8 cellular contexts compared by ENCODE assay signal in genomic region chr5:149551227-149552037, GRCh38. TPM values are rescaled to one million over a fixed set of nuclear protein-coding genes. Genes with fewer than 3 reads are reported as not detected.
A peak's percentile ranks its signal among the peaks of the same experiment; 100 is the strongest.
DNase-seq lines count a peak whose midpoint lies in the region; ATAC-seq and TF ChIP-seq lines count a peak whose summit lies in the region.

TSS of gene CSNK1A1 (minus strand) at chr5:149551439. CDS start at chr5:149550964, 475 bp downstream.

- peak; percentile 83 for TF ChIP-seq CTCF in Loucy (conservative IDR thresholded peaks at IDR 0.05; ENCODE audit: low read length)

- peaks cover 36% of the 10 kb centered on the region for H4K20me1 ChIP-seq in Loucy (ENCODE audit: insufficient read depth, low read length, poor library complexity, severe bottlenecking)

- H3K4me1 Mint-ChIP-seq in natural killer cell treated with Interleukin-12 subunit alpha and Interleukin-12 subunit beta and Interleukin-15 and Interleukin-18, amount 100 ng/mL, for 72 hours (ENCODE audit: low read depth in 2 of 2): peaks cover 24 to 27% of the 10 kb centered on the region in 2 donors

- H3K79me2 ChIP-seq in Loucy (ENCODE audit: insufficient read depth, low read length): peaks cover 48% of the 10 kb centered on the region

- peak within 1 kb of the TSS; percentile 100 for H3K9ac ChIP-seq in Loucy (ENCODE audit: low read depth, low read length, poor library complexity, severe bottlenecking)

- H3K36me3 Mint-ChIP-seq in natural killer cell treated with Interleukin-12 subunit alpha and Interleukin-12 subunit beta and Interleukin-15 and Interleukin-18, amount 100 ng/mL, for 72 hours: peaks cover 25% of the 10 kb centered on the region

- peaks cover 10% of the 10 kb centered on the region for H3K36me3 ChIP-seq in H7 (replicated peaks; ENCODE audit: control insufficient read depth, insufficient read depth, low read length)
- peaks cover 29% of the 10 kb centered on the region for H3K36me3 ChIP-seq in Loucy (ENCODE audit: insufficient read depth, low read length)

- peak within 1 kb of the TSS; percentile 89 for H2AFZ ChIP-seq in Loucy (ENCODE audit: low read length)

- peak; percentile 95 to 97 for ATAC-seq in natural killer cell treated with Interleukin-12 subunit alpha and Interleukin-12 subunit beta and Interleukin-15 and Interleukin-18, amount 100 ng/mL, for 72 hours
- peak; percentile 93 for ATAC-seq in stimulated activated naive CD8-positive, alpha-beta T cell treated with anti-CD3 and anti-CD28 coated beads, Interleukin-15, Interleukin-2, amounts not matched to agents 100 U/mL and 50 U/mL, for 24 hours

- H3K27me3 ChIP-seq in H7 (ENCODE audit: control insufficient read depth, insufficient read depth, low read length): no peaks in the 10 kb centered on the region
- H3K27me3 ChIP-seq in Loucy (ENCODE audit: insufficient read depth, low read length, poor library complexity, severe bottlenecking): peaks cover 16% of the 10 kb centered on the region

- H3K9me3 Mint-ChIP-seq in natural killer cell treated with Interleukin-12 subunit alpha and Interleukin-12 subunit beta and Interleukin-15 and Interleukin-18, amount 100 ng/mL, for 72 hours: no peaks in the 10 kb centered on the region

- H3K4me3 ChIP-seq in H7 (ENCODE audit: insufficient read depth, low read depth, low read length): peak within 1 kb of the TSS; percentile 99
- peak within 1 kb of the TSS; percentile 91 for H3K4me3 ChIP-seq in Loucy (ENCODE audit: low read length, poor library complexity, severe bottlenecking)

- peak within 1 kb of the TSS; percentile 93 for H3K4me3 Mint-ChIP-seq in natural killer cell treated with Interleukin-12 subunit alpha and Interleukin-12 subunit beta and Interleukin-15 and Interleukin-18, amount 100 ng/mL, for 72 hours

- H3K27me3 Mint-ChIP-seq in natural killer cell treated with Interleukin-12 subunit alpha and Interleukin-12 subunit beta and Interleukin-15 and Interleukin-18, amount 100 ng/mL, for 72 hours: no peaks in the 10 kb centered on the region

- no peaks in the 10 kb centered on the region for H3K9me2 ChIP-seq in Loucy (replicated peaks; ENCODE audit: low read depth, low read length)

- in situ Hi-C loops in G401 (cut with HindIII; ENCODE audit: low sequenced_read_pairs): no loop called here

- peak within 1 kb of the TSS; percentile 93 to 98 for H3K27ac Mint-ChIP-seq in natural killer cell treated with Interleukin-12 subunit alpha and Interleukin-12 subunit beta and Interleukin-15 and Interleukin-18, amount 100 ng/mL, for 72 hours

- H3K4me2 ChIP-seq in Loucy (ENCODE audit: low read depth, low read length, poor library complexity, severe bottlenecking): peak within 1 kb of the TSS; percentile 93

- TF ChIP-seq POLR2A in Raji (IDR thresholded peaks at IDR 0.05; ENCODE audit: insufficient read depth, low read depth, low read length): peak; percentile 94

- peaks cover 27% of the 10 kb centered on the region for H3K4me1 ChIP-seq in Loucy (ENCODE audit: insufficient read depth, low read length, poor library complexity, severe bottlenecking)

- DNase-seq in G401 (ENCODE audit: low spot score) (peak; percentile 97), H7 (peak; percentile 99), fibroblast of peridontal ligament (ENCODE audit: extremely low read depth) (peak; percentile 97)
- DNase-seq in activated T-helper 9 cell treated with anti-CD3 and anti-CD28 coated beads, Interleukin-2, amount 50 U/mL, for 16 hours (ENCODE audit: low read depth): peak; percentile 99
- DNase-seq in natural killer cell treated with Interleukin-12 subunit alpha and Interleukin-12 subunit beta and Interleukin-15 and Interleukin-18, amount 100 ng/mL, for 72 hours (ENCODE audit: low spot score): peak; percentile 99
- peak; percentile 99 for DNase-seq in stimulated activated naive CD8-positive, alpha-beta T cell treated with anti-CD3 and anti-CD28 coated beads, Interleukin-15, Interleukin-2, amounts not matched to agents 100 U/mL and 50 U/mL, for 24 hours

- H3K9me3 ChIP-seq in Loucy (ENCODE audit: insufficient read depth, low read depth, low read length): no peaks in the 10 kb centered on the region

- H3F3A ChIP-seq in Loucy (ENCODE audit: low read depth): no peaks in the 10 kb centered on the region

RNA-seq across cellular contexts. Expression of gene CSNK1A1, which starts in this region (rescaled TPM):
- 230 and 259 TPM in 2 replicates for total RNA-seq in G401 (2014; rRNA removed; shearing (Covaris generic))
- 220 and 262 TPM in 2 replicates for total RNA-seq in H7 (2014; rRNA removed; shearing (Covaris generic))
- 100 to 1,000 TPM; 173 to 237 TPM for total RNA-seq in natural killer cell treated with Interleukin-12 subunit alpha and Interleukin-12 subunit beta and Interleukin-15 and Interleukin-18, amount 100 ng/mL, for 72 hours

Comparison
In these comparisons a context has a peak if more than half of its experiments do, and no peak if none do; other contexts are left out.
1. Peak in every context shown above with its lines: DNase-seq, ATAC-seq and H3K4me3 ChIP-seq.